In the genomic region with DNA sequence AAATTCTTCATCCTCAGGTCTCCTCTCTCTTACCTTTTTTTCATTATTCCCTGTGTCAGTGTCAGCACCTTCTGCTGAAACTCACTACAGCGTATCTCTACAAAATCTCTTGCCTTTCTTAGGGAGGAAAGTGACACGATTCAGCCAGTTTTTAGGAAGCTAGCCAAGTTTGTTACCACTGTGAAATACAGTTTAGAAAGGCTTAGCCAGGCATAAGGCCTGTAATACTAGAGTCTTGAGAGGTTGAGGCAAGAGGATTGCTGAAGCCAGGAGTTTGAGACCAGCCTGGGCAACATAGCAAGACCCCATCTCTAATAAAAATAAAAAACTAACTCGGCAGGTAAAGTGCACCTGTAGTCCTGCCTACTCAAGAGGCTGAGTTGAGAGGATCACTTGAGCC, we compare ENCODE assay signal across 12 cellular contexts. TPM values are rescaled to one million over a fixed set of nuclear protein-coding genes. Genes with fewer than 3 reads are reported as not detected.
DNase-seq lines count a peak whose midpoint lies in the region; ATAC-seq and TF ChIP-seq lines count a peak whose summit lies in the region.
"Had no signal": no experiment of that assay in that cellular context is flagged by ENCODE, and none has a peak within 500 bp of the region (broad histone marks: within the 10 kb centered on the region; RNA-seq: fewer than 3 reads in every experiment).

No MANE protein-coding gene starts in this region.

- no peak for TF ChIP-seq CTCF in activated CD8-positive, alpha-beta T cell treated with anti-CD3 and anti-CD28 coated beads for 36 hours (IDR thresholded peaks at IDR 0.05)
- TF ChIP-seq CTCF in fibroblast of mammary gland (conservative IDR thresholded peaks at IDR 0.05; ENCODE audit: control insufficient read depth, insufficient read depth, low read depth, low read length) (no peak), smooth muscle cell (IDR thresholded peaks at IDR 0.05; ENCODE audit: borderline replicate concordance, insufficient read depth, poor library complexity, severe bottlenecking) (no peak)

- no peaks in the 10 kb centered on the region for H3K9me3 ChIP-seq in smooth muscle cell (replicated peaks; ENCODE audit: low read depth)
- H3K9me3 ChIP-seq: SJCRH30 had no signal

- POLR2A ChIA-PET in activated CD8-positive, alpha-beta T cell treated with anti-CD3 and anti-CD28 coated beads for 36 hours (lab: Charles Lee) = interaction anchor here (0.7 to 3.1 kb wide), 6 partner anchors 10 to 268 kb away, joined by 3 to 23 read pairs (median 4); a partner anchor contains a TSS

- H3K4me2 ChIP-seq in smooth muscle cell = no peak overlapping the region

- no peak for ATAC-seq in activated CD8-positive, alpha-beta T cell treated with anti-CD3 and anti-CD28 coated beads for 36 hours
- no peak for ATAC-seq in GM21825 (IDR thresholded peaks at IDR 0.05; ENCODE audit: unreplicated experiment)

- H3K27ac Mint-ChIP-seq in activated CD4-positive, alpha-beta T cell treated with anti-CD3 and anti-CD28 coated beads, Interleukin-2, amount 10 ng/mL, durations not matched to agents 24 days and 14 days = peak overlapping the region; percentile 82
- peak overlapping the region; percentile 87 for H3K27ac Mint-ChIP-seq in activated CD8-positive, alpha-beta T cell treated with anti-CD3 and anti-CD28 coated beads for 36 hours

- intact Hi-C loops in activated CD4-positive, alpha-beta T cell treated with anti-CD3 and anti-CD28 coated beads, Interleukin-2, amount 10 ng/mL, durations not matched to agents 24 days and 14 days (cut with micrococcal nuclease) = no loop called here
- intact Hi-C loops in activated CD8-positive, alpha-beta T cell treated with anti-CD3 and anti-CD28 coated beads for 36 hours (cut with micrococcal nuclease) = no loop called here

- H3K4me3 ChIP-seq in fibroblast of mammary gland (ENCODE audit: control insufficient read depth, low read depth, low read length) (no peak overlapping the region), smooth muscle cell (no peak overlapping the region)
- H3K4me3 ChIP-seq: SJCRH30 had no signal

- 48% methylated on average over 3 of the region's 3 CpGs for WGBS in smooth muscle cell (ENCODE audit: low lambda C conversion rate)

- no peak overlapping the region for H2AFZ ChIP-seq in smooth muscle cell (ENCODE audit: low read depth)

- no peaks in the 10 kb centered on the region for H3K36me3 ChIP-seq in smooth muscle cell (ENCODE audit: low read depth)
- H3K36me3 ChIP-seq: SJCRH30 had no signal

- peaks cover 78% of the 10 kb centered on the region for H3K4me1 ChIP-seq in smooth muscle cell (ENCODE audit: low read depth)
- H3K4me1 ChIP-seq: SJCRH30 had no signal

- peak overlapping the region; percentile 79 for H3K27ac ChIP-seq in smooth muscle cell (ENCODE audit: low read depth)
- H3K27ac ChIP-seq: SJCRH30 had no signal

- H3F3A ChIP-seq in smooth muscle cell (ENCODE audit: low read depth) = peaks cover 9% of the 10 kb centered on the region

- DNase-seq in activated CD4-positive, alpha-beta T cell treated with anti-CD3 and anti-CD28 coated beads, Interleukin-2, amount 10 ng/mL, durations not matched to agents 24 days and 14 days = no peak
- DNase-seq in activated CD4-positive, alpha-beta T cell treated with anti-CD3 and anti-CD28 coated beads for 1 hour = no peak
- no peak for DNase-seq in activated CD8-positive, alpha-beta T cell treated with anti-CD3 and anti-CD28 coated beads for 36 hours
- DNase-seq in fibroblast of mammary gland (ENCODE audit: low read depth) (peak; percentile 69), smooth muscle cell (lab: John Stamatoyannopoulos, UW; ENCODE audit: unreplicated experiment) (no peak), NCI-H82 (lab: John Stamatoyannopoulos, UW) (no peak), NCI-H510A (lab: John Stamatoyannopoulos, UW) (no peak)
- DNase-seq: activated effector memory CD4-positive, alpha-beta T cell treated with Interleukin-2 at 50 U/mL for 16 hours; NCI-H187; SJCRH30; stimulated activated CD4-positive, alpha-beta T cell treated with anti-CD3 and anti-CD28 coated beads, Interleukin-4, amount 100 ng/mL, for 1 hour had no signal

- CTCF ChIA-PET in activated CD8-positive, alpha-beta T cell treated with anti-CD3 and anti-CD28 coated beads for 36 hours (lab: Charles Lee) = interaction anchor here (0.7 to 3.1 kb wide), 4 partner anchors 12 to 268 kb away, joined by 3 to 13 read pairs (median 6); no protein-coding TSS in a partner anchor

- H3K4me1 Mint-ChIP-seq in activated CD4-positive, alpha-beta T cell treated with anti-CD3 and anti-CD28 coated beads, Interleukin-2, amount 10 ng/mL, durations not matched to agents 24 days and 14 days = peaks cover 76% of the 10 kb centered on the region
- peaks cover 94% of the 10 kb centered on the region for H3K4me1 Mint-ChIP-seq in activated CD8-positive, alpha-beta T cell treated with anti-CD3 and anti-CD28 coated beads for 36 hours (ENCODE audit: low read depth)

- no peak overlapping the region for H3K9ac ChIP-seq in smooth muscle cell (ENCODE audit: low read depth)

- peak overlapping the region; percentile 62 for H3K4me3 Mint-ChIP-seq in activated CD4-positive, alpha-beta T cell treated with anti-CD3 and anti-CD28 coated beads, Interleukin-2, amount 10 ng/mL, durations not matched to agents 24 days and 14 days
- no peak overlapping the region for H3K4me3 Mint-ChIP-seq in activated CD8-positive, alpha-beta T cell treated with anti-CD3 and anti-CD28 coated beads for 36 hours

- H3K79me2 ChIP-seq in smooth muscle cell (ENCODE audit: low read depth) = peaks cover 100% of the 10 kb centered on the region

- no peaks in the 10 kb centered on the region for H3K27me3 ChIP-seq in smooth muscle cell (ENCODE audit: low read depth)
- H3K27me3 ChIP-seq: SJCRH30 had no signal

- no peaks in the 10 kb centered on the region for H3K27me3 Mint-ChIP-seq in activated CD4-positive, alpha-beta T cell treated with anti-CD3 and anti-CD28 coated beads, Interleukin-2, amount 10 ng/mL, durations not matched to agents 24 days and 14 days
- H3K27me3 Mint-ChIP-seq in activated CD8-positive, alpha-beta T cell treated with anti-CD3 and anti-CD28 coated beads for 36 hours = no peaks in the 10 kb centered on the region

- peaks cover 100% of the 10 kb centered on the region for H4K20me1 ChIP-seq in smooth muscle cell (ENCODE audit: low read depth)

- H3K9me3 Mint-ChIP-seq in activated CD4-positive, alpha-beta T cell treated with anti-CD3 and anti-CD28 coated beads, Interleukin-2, amount 10 ng/mL, durations not matched to agents 24 days and 14 days = peaks cover 5% of the 10 kb centered on the region
- peaks cover 4% of the 10 kb centered on the region for H3K9me3 Mint-ChIP-seq in activated CD8-positive, alpha-beta T cell treated with anti-CD3 and anti-CD28 coated beads for 36 hours

- H3K36me3 Mint-ChIP-seq in activated CD4-positive, alpha-beta T cell treated with anti-CD3 and anti-CD28 coated beads, Interleukin-2, amount 10 ng/mL, durations not matched to agents 24 days and 14 days (ENCODE audit: low read depth) = peaks cover 29% of the 10 kb centered on the region
- H3K36me3 Mint-ChIP-seq in activated CD8-positive, alpha-beta T cell treated with anti-CD3 and anti-CD28 coated beads for 36 hours (ENCODE audit: low read depth) = peaks cover 44% of the 10 kb centered on the region

RNA-seq across cellular contexts. Expression of a gene that starts 16.7 kb away (rescaled TPM):
- 135 and 136 TPM in 2 replicates for total RNA-seq in activated CD4-positive, alpha-beta T cell treated with anti-CD3 and anti-CD28 coated beads, Interleukin-2, amount 10 ng/mL, durations not matched to agents 24 days and 14 days
- total RNA-seq in activated CD8-positive, alpha-beta T cell treated with anti-CD3 and anti-CD28 coated beads for 36 hours = 10 to 100 TPM; 64.8 to 69.1 TPM
- total RNA-seq in smooth muscle cell = 68.7 and 78.5 TPM in 2 replicates
- polyA plus RNA-seq in smooth muscle cell = 12.6 and 14.3 TPM in 2 replicates
